1 cellular context compared by ENCODE assay signal in the genomic region with DNA sequence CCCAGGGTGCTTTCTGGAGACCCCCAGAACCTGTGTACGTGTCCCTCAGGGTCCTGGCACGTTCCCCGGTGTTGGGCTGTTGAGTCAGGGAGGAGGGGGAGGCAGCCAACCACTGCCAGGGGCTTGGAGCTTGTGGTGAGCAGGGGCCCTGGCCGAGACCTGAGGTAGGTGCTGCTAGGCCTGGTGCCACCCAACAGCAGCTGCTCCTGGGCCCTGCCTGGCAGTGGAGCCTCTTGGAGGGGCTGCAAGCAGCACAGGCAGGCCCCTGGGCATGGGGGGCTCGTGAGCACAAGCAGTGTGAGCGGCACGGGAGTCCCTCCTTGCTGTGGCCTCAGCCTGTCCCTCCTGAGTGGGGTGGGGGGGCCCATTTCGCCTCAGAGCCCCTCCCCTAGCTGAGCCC.
TF ChIP-seq lines count a peak whose summit lies in the region.

No MANE protein-coding gene starts in this region.

TF ChIP-seq in HepG2, 621 proteins besides CTCF, POLR2A, EP300 and RAD21:
- TF ChIP-seq AKAP8 (CRISPR knock-in tag; IDR thresholded peaks at IDR 0.05) (0 out of 2 replicates have a peak, but pooled peaks have one; percentile 1), RNF2 (conservative IDR thresholded peaks at IDR 0.05; ENCODE audit: low read depth) (no peak)
TF ChIP-seq in HepG2: peak in this region for 1.
